Comparison of ENCODE assay signal across 1 cellular context in genomic region chr16:3305109-3306068, GRCh38.
TF ChIP-seq lines count a peak whose summit lies in the region.

TIGD7 (minus strand) TSS chr16:3305430; CDS start chr16:3300614, 4,816 bp downstream.
ZNF75A (plus strand) TSS chr16:3305497; CDS start chr16:3308429, 2,932 bp downstream.

TF ChIP-seq in HEK293, 187 proteins besides CTCF, POLR2A, EP300 and RAD21 (continued from another document and continues in another):
- peak; percentile 77 for TF ChIP-seq ZBTB17 (tag by site-specific recombination; IDR thresholded peaks at IDR 0.05)
- TF ChIP-seq ZNF391 (tag by site-specific recombination; IDR thresholded peaks at IDR 0.05; ENCODE audit: borderline replicate concordance, low read depth), result no peak
- peak; percentile 68; the same call in 1 of the 2 replicates for TF ChIP-seq KLF16 (tag by site-specific recombination; IDR thresholded peaks at IDR 0.05)
- no peak for TF ChIP-seq TCF7L2 (IDR thresholded peaks at IDR 0.05; ENCODE audit: borderline replicate concordance, low read depth, low read length)
- TF ChIP-seq ZBTB6 (tag by site-specific recombination; IDR thresholded peaks at IDR 0.05), result peak; percentile 97
- no peak; the same call in 1 of the 2 replicates for TF ChIP-seq KLF10 (tag by site-specific recombination; IDR thresholded peaks at IDR 0.05)
- TF ChIP-seq ZNF658 (tag by site-specific recombination; IDR thresholded peaks at IDR 0.05), result no peak
- TF ChIP-seq ZFHX2 (tag by site-specific recombination; conservative IDR thresholded peaks at IDR 0.05), result peak; percentile 79
- TF ChIP-seq ZNF366 (tag by site-specific recombination; conservative IDR thresholded peaks at IDR 0.05), result no peak
- TF ChIP-seq ZFP37 (tag by site-specific recombination; IDR thresholded peaks at IDR 0.05), result 0 out of 2 replicates have a peak, but pooled peaks have one; percentile 45
- TF ChIP-seq ZFP41 (tag by site-specific recombination; IDR thresholded peaks at IDR 0.05; ENCODE audit: borderline replicate concordance), result no peak
- TF ChIP-seq ZNF274 (IDR thresholded peaks at IDR 0.05; ENCODE audit: low read length), result no peak
- TF ChIP-seq ZNF274 (tag by site-specific recombination; IDR thresholded peaks at IDR 0.05; ENCODE audit: borderline replicate concordance), result no peak
- TF ChIP-seq PRDM2 (tag by site-specific recombination; IDR thresholded peaks at IDR 0.05; ENCODE audit: borderline replicate concordance), result no peak
- peak; percentile 33; the same call in 1 of the 2 replicates for TF ChIP-seq ZFP69B (tag by site-specific recombination; IDR thresholded peaks at IDR 0.05)
- TF ChIP-seq TRIM28 (IDR thresholded peaks at IDR 0.05; ENCODE audit: borderline replicate concordance, low read length), result peak; percentile 51; the same call in 1 of the 2 replicates
- TF ChIP-seq, protein P1, sequence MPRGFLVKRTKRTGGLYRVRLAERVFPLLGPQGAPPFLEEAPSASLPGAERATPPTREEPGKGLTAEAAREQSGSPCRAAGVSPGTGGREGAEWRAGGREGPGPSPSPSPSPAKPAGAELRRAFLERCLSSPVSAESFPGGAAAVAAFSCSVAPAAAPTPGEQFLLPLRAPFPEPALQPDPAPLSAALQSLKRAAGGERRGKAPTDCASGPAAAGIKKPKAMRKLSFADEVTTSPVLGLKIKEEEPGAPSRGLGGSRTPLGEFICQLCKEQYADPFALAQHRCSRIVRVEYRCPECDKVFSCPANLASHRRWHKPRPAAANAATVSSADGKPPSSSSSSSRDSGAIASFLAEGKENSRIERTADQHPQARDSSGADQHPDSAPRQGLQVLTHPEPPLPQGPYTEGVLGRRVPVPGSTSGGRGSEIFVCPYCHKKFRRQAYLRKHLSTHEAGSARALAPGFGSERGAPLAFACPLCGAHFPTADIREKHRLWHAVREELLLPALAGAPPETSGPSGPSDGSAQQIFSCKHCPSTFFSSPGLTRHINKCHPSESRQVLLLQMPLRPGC (tag by site-specific recombination; IDR thresholded peaks at IDR 0.05), result peak; percentile 13; the same call in 1 of the 2 replicates
- no peak for TF ChIP-seq ZNF239 (tag by site-specific recombination; IDR thresholded peaks at IDR 0.05)
- TF ChIP-seq ZNF202 (tag by site-specific recombination; IDR thresholded peaks at IDR 0.05; ENCODE audit: borderline replicate concordance), result no peak
- no peak for TF ChIP-seq ZNF416 (tag by site-specific recombination; IDR thresholded peaks at IDR 0.05)
- TF ChIP-seq ZNF24 (tag by site-specific recombination; IDR thresholded peaks at IDR 0.05), result 0 out of 2 replicates have a peak, but pooled peaks have one; percentile 7
- no peak for TF ChIP-seq ZNF707 (tag by site-specific recombination; IDR thresholded peaks at IDR 0.05)
- no peak for TF ChIP-seq HOXA7 (CRISPR knock-in tag; IDR thresholded peaks at IDR 0.05; ENCODE audit: borderline replicate concordance)
- no peak for TF ChIP-seq ZNF654 (tag by site-specific recombination; IDR thresholded peaks at IDR 0.05; ENCODE audit: low read depth)
- no peak for TF ChIP-seq ZNF624 (tag by site-specific recombination; IDR thresholded peaks at IDR 0.05)
- no peak for TF ChIP-seq ZNF48 (tag by site-specific recombination; IDR thresholded peaks at IDR 0.05)
- no peak for TF ChIP-seq REPIN1 (tag by site-specific recombination; IDR thresholded peaks at IDR 0.05; ENCODE audit: low read depth)
- peak; percentile 53 for TF ChIP-seq ZNF692 (tag by site-specific recombination; IDR thresholded peaks at IDR 0.05)
- no peak for TF ChIP-seq MZF1 (tag by site-specific recombination; IDR thresholded peaks at IDR 0.05; ENCODE audit: borderline replicate concordance)
- no peak for TF ChIP-seq ZBTB49 (tag by site-specific recombination; IDR thresholded peaks at IDR 0.05; ENCODE audit: low read depth)
- no peak for TF ChIP-seq ZNF146 (tag by site-specific recombination; IDR thresholded peaks at IDR 0.05)
- peak; percentile 79 for TF ChIP-seq ZNF501 (tag by site-specific recombination; IDR thresholded peaks at IDR 0.05)
- TF ChIP-seq ZNF571 (tag by site-specific recombination; IDR thresholded peaks at IDR 0.05), result no peak
- TF ChIP-seq ZBTB8A (tag by site-specific recombination; IDR thresholded peaks at IDR 0.05), result peak; percentile 80
- TF ChIP-seq ZNF473 (tag by site-specific recombination; IDR thresholded peaks at IDR 0.05), result no peak
- no peak for TF ChIP-seq TSHZ1 (tag by site-specific recombination; IDR thresholded peaks at IDR 0.05; ENCODE audit: borderline replicate concordance)
- no peak for TF ChIP-seq ZNF280D (tag by site-specific recombination; IDR thresholded peaks at IDR 0.05)
